In genomic region chr22:30833328-30833727, GRCh38 we compare ENCODE assay signal across 23 cellular contexts.
"Had no signal": no experiment of that assay in that cellular context is flagged by ENCODE, and none has a peak within 500 bp of the region (broad histone marks: within the 10 kb centered on the region; RNA-seq: fewer than 3 reads in every experiment).

No MANE protein-coding gene starts in this region.

- DNase-seq: dorsolateral prefrontal cortex; effector CD4-positive, alpha-beta T cell; foreskin keratinocyte; heart left ventricle; kidney; left lung; natural killer cell; occipital lobe; ovary; posterior cingulate gyrus; psoas muscle; right cardiac atrium; sigmoid colon; spleen; stimulated activated CD4-positive, alpha-beta T cell treated with anti-CD3 and anti-CD28 coated beads, Interleukin-4, amount 100 ng/mL, for 4 hours; stimulated activated naive CD8-positive, alpha-beta T cell treated with anti-CD3 and anti-CD28 coated beads, Interleukin-15, Interleukin-2, amounts not matched to agents 100 U/mL and 50 U/mL, for 24 hours; upper lobe of left lung had no signal

- H3K27me3 ChIP-seq: dorsolateral prefrontal cortex, foreskin keratinocyte, heart left ventricle, hepatocyte, left lung, ovary, sigmoid colon, spleen, tibial nerve, upper lobe of left lung had no signal

- H3K4me3 ChIP-seq: dorsolateral prefrontal cortex, gastroesophageal sphincter, heart left ventricle, hepatocyte, left lung, ovary, psoas muscle, sigmoid colon, spleen, thoracic aorta, tibial nerve, upper lobe of left lung had no signal

- ATAC-seq: esophagus mucosa; foreskin keratinocyte; gastroesophageal sphincter; heart left ventricle; left lung; natural killer cell; psoas muscle; right cardiac atrium; stimulated activated memory B cell treated with anti-CD40 and anti-IgM and Interleukin-4, amounts not matched to agents 10 μg/mL and 1 μg/mL and 100 μg/mL, for 72 hours; stimulated activated naive CD8-positive, alpha-beta T cell treated with anti-CD3 and anti-CD28 coated beads, Interleukin-15, Interleukin-2, amounts not matched to agents 100 U/mL and 50 U/mL, for 24 hours had no signal

- H3K9me3 ChIP-seq: ovary, sigmoid colon had no signal

- H3K27ac Mint-ChIP-seq: natural killer cell; stimulated activated memory B cell treated with anti-CD40 and anti-IgM and Interleukin-4, amounts not matched to agents 10 μg/mL and 1 μg/mL and 100 μg/mL, for 72 hours had no signal

- H3K4me1 ChIP-seq: gastroesophageal sphincter, left lung, psoas muscle, spleen, tibial nerve had no signal

- H3K4me3 Mint-ChIP-seq: natural killer cell; stimulated activated memory B cell treated with anti-CD40 and anti-IgM and Interleukin-4, amounts not matched to agents 10 μg/mL and 1 μg/mL and 100 μg/mL, for 72 hours had no signal

- H3K9me3 Mint-ChIP-seq: natural killer cell had no signal

- H3K36me3 Mint-ChIP-seq: natural killer cell; stimulated activated memory B cell treated with anti-CD40 and anti-IgM and Interleukin-4, amounts not matched to agents 10 μg/mL and 1 μg/mL and 100 μg/mL, for 72 hours had no signal

- H3K36me3 ChIP-seq: gastroesophageal sphincter, heart left ventricle, left lung, ovary, sigmoid colon, spleen, thoracic aorta, tibial nerve, upper lobe of left lung had no signal

- H3K4me2 ChIP-seq: hepatocyte had no signal

- H2AFZ ChIP-seq: hepatocyte had no signal

- H3K4me1 Mint-ChIP-seq: natural killer cell; stimulated activated memory B cell treated with anti-CD40 and anti-IgM and Interleukin-4, amounts not matched to agents 10 μg/mL and 1 μg/mL and 100 μg/mL, for 72 hours had no signal

- H3K79me2 ChIP-seq: hepatocyte had no signal

- H3K27ac ChIP-seq: foreskin keratinocyte, gastroesophageal sphincter, heart left ventricle, hepatocyte, left lung, ovary, psoas muscle, sigmoid colon, spleen, thoracic aorta, tibial nerve, upper lobe of left lung had no signal
